1 cellular context compared by ENCODE assay signal in genomic region chr21:41651830-41652229, GRCh38.
TF ChIP-seq lines count a peak whose summit lies in the region.

No MANE protein-coding gene starts in this region.

TF ChIP-seq in IMR-90, 13 proteins besides CTCF, POLR2A, EP300 and RAD21:
- no peak for TF ChIP-seq USF2 (IDR thresholded peaks at IDR 0.05; ENCODE audit: low read depth, low read length)
- no peak for TF ChIP-seq FOS (IDR thresholded peaks at IDR 0.05; ENCODE audit: low read depth, low read length)
- no peak for TF ChIP-seq RCOR1 (IDR thresholded peaks at IDR 0.05; ENCODE audit: insufficient replicate concordance, low read length)
- TF ChIP-seq, protein P1, sequence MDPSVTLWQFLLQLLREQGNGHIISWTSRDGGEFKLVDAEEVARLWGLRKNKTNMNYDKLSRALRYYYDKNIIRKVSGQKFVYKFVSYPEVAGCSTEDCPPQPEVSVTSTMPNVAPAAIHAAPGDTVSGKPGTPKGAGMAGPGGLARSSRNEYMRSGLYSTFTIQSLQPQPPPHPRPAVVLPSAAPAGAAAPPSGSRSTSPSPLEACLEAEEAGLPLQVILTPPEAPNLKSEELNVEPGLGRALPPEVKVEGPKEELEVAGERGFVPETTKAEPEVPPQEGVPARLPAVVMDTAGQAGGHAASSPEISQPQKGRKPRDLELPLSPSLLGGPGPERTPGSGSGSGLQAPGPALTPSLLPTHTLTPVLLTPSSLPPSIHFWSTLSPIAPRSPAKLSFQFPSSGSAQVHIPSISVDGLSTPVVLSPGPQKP (IDR thresholded peaks at IDR 0.05; ENCODE audit: borderline replicate concordance, low read depth, low read length) = no peak
- TF ChIP-seq SMC3 (IDR thresholded peaks at IDR 0.05; ENCODE audit: low read depth, low read length) = no peak
- no peak for TF ChIP-seq BHLHE40 (IDR thresholded peaks at IDR 0.05; ENCODE audit: low read depth, low read length)
- TF ChIP-seq MAFK (IDR thresholded peaks at IDR 0.05; ENCODE audit: low read depth, low read length) = no peak
- no peak for TF ChIP-seq CEBPB (IDR thresholded peaks at IDR 0.05; ENCODE audit: low read depth, low read length)
- TF ChIP-seq NFE2L2 (IDR thresholded peaks at IDR 0.05; ENCODE audit: low read depth, low read length) = no peak
- TF ChIP-seq CHD1 (IDR thresholded peaks at IDR 0.05; ENCODE audit: low read depth, low read length) = no peak
- no peak for TF ChIP-seq MAZ (IDR thresholded peaks at IDR 0.05; ENCODE audit: borderline replicate concordance, low read depth, low read length)
